Comparison of ENCODE assay signal across 15 cellular contexts in genomic region chr22:39276461-39277134, GRCh38. TPM values are rescaled to one million over a fixed set of nuclear protein-coding genes. Genes with fewer than 3 reads are reported as not detected.
DNase-seq lines count a peak whose midpoint lies in the region; ATAC-seq, FAIRE-seq and TF ChIP-seq lines count a peak whose summit lies in the region.
"Had no signal": no experiment of that assay in that cellular context is flagged by ENCODE, and none has a peak within 500 bp of the region (broad histone marks: within the 10 kb centered on the region; RNA-seq: fewer than 3 reads in every experiment).

No MANE protein-coding gene starts in this region.

- no peak overlapping the region for H3K9ac ChIP-seq in MM.1S (ENCODE audit: low read length)
- no peak overlapping the region for H3K9ac ChIP-seq in K562 (ENCODE audit: insufficient read depth in 1 of 2, low read depth in 2 of 2, low read length in 2 of 2)
- H3K9ac ChIP-seq: BLaER1 treated with 17β-estradiol and CSF1 and Interleukin-3, amounts not matched to agents 10 nM and 100 nM had no signal

- ATAC-seq in K562 (no peak), gastrocnemius medialis (no peak), HG03571 (IDR thresholded peaks at IDR 0.05; ENCODE audit: unreplicated experiment) (no peak)

- no peak for TF ChIP-seq EP300 in K562 (IDR thresholded peaks at IDR 0.05; ENCODE audit: low read length)

- H3K27ac ChIP-seq in MM.1S (ENCODE audit: low read length) (no peak overlapping the region), K562 (ENCODE audit: extremely low read depth, low read depth, low read length) (no peak overlapping the region), gastrocnemius medialis (peak overlapping the region; percentile 73 to 92 (median 81))
- H3K27ac ChIP-seq: BLaER1 treated with 17β-estradiol and CSF1 and Interleukin-3, amounts not matched to agents 10 nM and 100 nM had no signal

- H3K9me3 ChIP-seq in MM.1S (replicated peaks; ENCODE audit: insufficient read depth, low read length) = no peaks in the 10 kb centered on the region
- no peaks in the 10 kb centered on the region for H3K9me3 ChIP-seq in K562 (replicated peaks; ENCODE audit: control insufficient read depth, insufficient read depth, low read depth, low read length)
- H3K9me3 ChIP-seq in gastrocnemius medialis = no peaks in the 10 kb centered on the region

- H3K9me2 ChIP-seq in MM.1S (replicated peaks; ENCODE audit: insufficient read depth, low read length) = no peaks in the 10 kb centered on the region

- TF ChIP-seq CTCF in MM.1S (IDR thresholded peaks at IDR 0.05; ENCODE audit: low read length) (no peak), K562 (IDR thresholded peaks at IDR 0.05 in 2 of 3, conservative IDR thresholded peaks at IDR 0.05 in 1 of 3; ENCODE audit: insufficient read depth in 2 of 3, low read depth in 1 of 3, low read length in 3 of 3) (no peak), gastrocnemius medialis (IDR thresholded peaks at IDR 0.05 in 4 of 5, conservative IDR thresholded peaks at IDR 0.05 in 1 of 5) (no peak), foreskin fibroblast (IDR thresholded peaks at IDR 0.05; ENCODE audit: low read depth, low read length) (no peak)

- in situ Hi-C loops in K562 (cut with MboI) (no loop called here), gastrocnemius medialis (cut with MboI; ENCODE audit: low sequenced_read_pairs in 4 of 4) (no loop called here)

- POLR2A ChIA-PET in K562 (lab: Yijun Ruan, JAX) = interaction anchor here (0.6 kb wide), 1 partner anchor 229 kb away, joined by 5 read pairs; no protein-coding TSS in a partner anchor

- H3K4me2 ChIP-seq in MM.1S (ENCODE audit: low read depth, low read length) (peak overlapping the region; percentile 31; the same call in 1 of the 2 replicates), K562 (ENCODE audit: insufficient read depth, low read length) (no peak overlapping the region)

- H3K36me3 ChIP-seq in MM.1S (replicated peaks; ENCODE audit: insufficient read depth, low read length) (no peaks in the 10 kb centered on the region), K562 (ENCODE audit: control insufficient read depth, insufficient read depth, low read length) (no peaks in the 10 kb centered on the region), gastrocnemius medialis (no peaks in the 10 kb centered on the region)
- H3K36me3 ChIP-seq: BLaER1 treated with 17β-estradiol and CSF1 and Interleukin-3, amounts not matched to agents 10 nM and 100 nM; HAP-1 had no signal

- H2AFZ ChIP-seq in MM.1S (ENCODE audit: low read length) (no peak overlapping the region), K562 (ENCODE audit: low read depth, low read length) (no peak overlapping the region)

- H3K79me2 ChIP-seq in MM.1S (ENCODE audit: low read length) (no peaks in the 10 kb centered on the region), K562 (ENCODE audit: control insufficient read depth, insufficient read depth, low read length) (no peaks in the 10 kb centered on the region)

- H4K20me1 ChIP-seq in MM.1S (ENCODE audit: insufficient read depth, low read length) = no peaks in the 10 kb centered on the region
- no peaks in the 10 kb centered on the region for H4K20me1 ChIP-seq in K562 (replicated peaks; ENCODE audit: control insufficient read depth, insufficient read depth, low read length)

- no peak for TF ChIP-seq RAD21 in K562 (CRISPR knock-in tag; conservative IDR thresholded peaks at IDR 0.05 in 1 of 2, IDR thresholded peaks at IDR 0.05 in 1 of 2)

- CTCF ChIA-PET in K562 (lab: Yijun Ruan, JAX; ENCODE audit: low intra/inter-chr PET ratio) = no interaction called here

- peak; percentile 15 for DNase-seq in SIG-M5 treated with dmso at 0.1 percent for 504 hours (lab: John Stamatoyannopoulos, UW; ENCODE audit: unreplicated experiment)
- no peak for DNase-seq in SIG-M5 (lab: John Stamatoyannopoulos, UW)
- DNase-seq in MM.1S = no peak
- no peak for DNase-seq in K562 (ENCODE audit: extremely low read depth in 1 of 4, low spot score in 3 of 4)
- no peak for DNase-seq in gastrocnemius medialis
- no peak for DNase-seq in foreskin fibroblast
- no peak for DNase-seq in stimulated activated naive CD4-positive, alpha-beta T cell (lab: John Stamatoyannopoulos, UW)
- DNase-seq: KBM-7, NCI-H1105, NCI-H1694 treated with DMSO at 0.1 percent for 48 hours, NCI-H446, Right ventricle myocardium superior had no signal

- BruUV-seq in K562 (replicated peaks; lab: Mats Ljungman, UMichigan) = no TSS peak

- no peaks in the 10 kb centered on the region for H3K9me1 ChIP-seq in K562 (ENCODE audit: control insufficient read depth, insufficient read depth, low read length)

- peaks cover 3% of the 10 kb centered on the region; the same call in 1 of the 2 replicates for H3F3A ChIP-seq in MM.1S (ENCODE audit: insufficient read depth, low read length)

- H3K4me3 ChIP-seq in MM.1S (ENCODE audit: low read length) (no peak overlapping the region), K562 (no peak overlapping the region), gastrocnemius medialis (no peak overlapping the region), foreskin fibroblast (ENCODE audit: low read depth in 1 of 2, low read length in 2 of 2) (no peak overlapping the region)
- H3K4me3 ChIP-seq: BLaER1 treated with 17β-estradiol and CSF1 and Interleukin-3, amounts not matched to agents 10 nM and 100 nM; HAP-1 had no signal

- intact Hi-C loops in K562 (cut with micrococcal nuclease) = no loop called here
- intact Hi-C loops in gastrocnemius medialis (cut with DNase I; ENCODE audit: low total_unique reads) = loop anchor here (2.0 kb wide), 1 partner anchor 20 kb away; no protein-coding TSS in a partner anchor

- WGBS in K562 (ENCODE audit: insufficient coverage, low coverage, missing lambda C conversion rate) = 82% methylated on average over 11 of the region's 12 CpGs

- no peak for FAIRE-seq in K562 (lab: Jason Lieb, UNC)

- TF ChIP-seq POLR2A in K562 (conservative IDR thresholded peaks at IDR 0.05) (no peak), gastrocnemius medialis (IDR thresholded peaks at IDR 0.05) (no peak)

- no peaks in the 10 kb centered on the region for H3K27me3 ChIP-seq in MM.1S (replicated peaks; ENCODE audit: insufficient read depth, low read length)
- no peaks in the 10 kb centered on the region for H3K27me3 ChIP-seq in K562 (ENCODE audit: control insufficient read depth in 2 of 2, insufficient read depth in 2 of 2, low read length in 2 of 2)
- no peaks in the 10 kb centered on the region for H3K27me3 ChIP-seq in gastrocnemius medialis

- H3K4me1 ChIP-seq in MM.1S (ENCODE audit: low read length) (peaks cover 22% of the 10 kb centered on the region), K562 (replicated peaks in 1 of 2; ENCODE audit: control insufficient read depth in 2 of 2, insufficient read depth in 2 of 2, low read length in 2 of 2) (peaks cover 14 to 40% of the 10 kb centered on the region in 2 experiments; a peak in 4 of 5 replicates), gastrocnemius medialis (peaks cover 16 to 17% of the 10 kb centered on the region in 2 donors)

RNA-seq across cellular contexts. Expression of gene PDGFB, which starts 31.8 kb away (rescaled TPM):
- total RNA-seq in K562 (2011; cell fraction: chromatin; rRNA removed; ENCODE audit: low replicate concordance) = 4.7 and 16.7 TPM in 2 replicates
- 12.4 and 26.7 TPM in 2 replicates for total RNA-seq in K562 (2011; cell fraction: nucleolus; rRNA removed)
- 8.9 and 13.1 TPM in 2 replicates for total RNA-seq in K562 (2011; cell fraction: nucleoplasm; rRNA removed)
- 0.69 and 1.1 TPM in 2 replicates for total RNA-seq in K562 (2014; rRNA removed)
- total RNA-seq in K562 (2014; rRNA removed; fragmentation: Illumina TruSeq; extraction: Trizol) = 0.13 and 0.22 TPM in 2 replicates
- total RNA-seq in K562 (2015; rRNA removed; fragmentation: Illumina TruSeq; extraction: Trizol) = 0.11 TPM in 1 of 2 replicates, not detected in the other
- 1.2 and 1.4 TPM in 2 replicates for total RNA-seq in K562 (2021)
- 3.6 and 4.0 TPM in 2 replicates for polyA plus RNA-seq in K562 (2011; rRNA removed)
- polyA plus RNA-seq in K562 (2011; cell fraction: cytosol; rRNA removed) = 4.9 and 8.7 TPM in 2 replicates
- 8.4 and 18.7 TPM in 2 replicates for polyA plus RNA-seq in K562 (2011; cell fraction: nucleus; rRNA removed)
- 0.32 and 1.7 TPM in 2 replicates for polyA plus RNA-seq in K562 (2012)
- polyA plus RNA-seq in K562 (2014; fragmentation: Illumina TruSeq; extraction: Trizol) = 0.40 and 0.89 TPM in 2 replicates
- polyA plus RNA-seq in K562 (2014; fragmentation: Nextera tagmentation; extraction: Ambion mirVana) = under 1 TPM; 0.07 to 0.15 TPM
- 0.50 and 0.56 TPM in 2 replicates for polyA plus RNA-seq in K562 (2014; rRNA removed)
- polyA minus RNA-seq in K562 (2011; rRNA and poly(A)+ RNA removed) = 3.8 and 6.7 TPM in 2 replicates
- 7.7 and 8.4 TPM in 2 replicates for polyA minus RNA-seq in K562 (2011; cell fraction: cytosol; rRNA and poly(A)+ RNA removed)
- 3.2 and 4.0 TPM in 2 replicates for polyA minus RNA-seq in K562 (2011; cell fraction: nucleus; rRNA and poly(A)+ RNA removed)
- 10 to 100 TPM in 1 of 4 donors, 1 to 10 TPM in 3; 6.0 to 20.0 (median 8.9) TPM for total RNA-seq in gastrocnemius medialis

RNA-seq across cellular contexts. Expression of gene RPL3, which starts 42.8 kb away (rescaled TPM):
- 772 and 1,506 TPM in 2 replicates for total RNA-seq in K562 (2011; cell fraction: chromatin; rRNA removed; ENCODE audit: low replicate concordance)
- 1,570 and 1,591 TPM in 2 replicates for total RNA-seq in K562 (2011; cell fraction: nucleolus; rRNA removed)
- 1,390 and 1,690 TPM in 2 replicates for total RNA-seq in K562 (2011; cell fraction: nucleoplasm; rRNA removed)
- total RNA-seq in K562 (2014; rRNA removed) (2,245 and 2,417 TPM in 2 replicates), K562 (2014; rRNA removed; fragmentation: Illumina TruSeq; extraction: Trizol) (1,384 and 1,624 TPM in 2 replicates), K562 (2015; rRNA removed; fragmentation: Illumina TruSeq; extraction: Trizol) (1,989 and 2,037 TPM in 2 replicates), K562 (2021) (1,960 and 1,995 TPM in 2 replicates), gastrocnemius medialis (100 to 1,000 TPM; 261 to 680 (median 391) TPM)
- polyA plus RNA-seq in K562 (2011; rRNA removed) (3,220 and 3,989 TPM in 2 replicates), K562 (2014; fragmentation: Illumina TruSeq; extraction: Trizol) (2,565 and 2,747 TPM in 2 replicates), K562 (2014; fragmentation: Nextera tagmentation; extraction: Ambion mirVana) (1,000 to 10,000 TPM; 3,338 to 4,066 TPM), K562 (2014; rRNA removed) (2,749 and 3,057 TPM in 2 replicates)
- 4,199 and 5,450 TPM in 2 replicates for polyA plus RNA-seq in K562 (2011; cell fraction: cytosol; rRNA removed)
- 2,091 and 2,598 TPM in 2 replicates for polyA plus RNA-seq in K562 (2011; cell fraction: nucleus; rRNA removed)
- polyA plus RNA-seq in K562 (2012) = 3,035 and 4,256 TPM in 2 replicates
- polyA minus RNA-seq in K562 (2011; rRNA and poly(A)+ RNA removed) = 1,664 and 1,688 TPM in 2 replicates
- polyA minus RNA-seq in K562 (2011; cell fraction: cytosol; rRNA and poly(A)+ RNA removed) = 1,079 and 1,282 TPM in 2 replicates
- polyA minus RNA-seq in K562 (2011; cell fraction: nucleus; rRNA and poly(A)+ RNA removed) = 554 and 1,072 TPM in 2 replicates

Comparison
In these comparisons a context has a peak if more than half of its experiments do, and no peak if none do; other contexts are left out.
1. H3K27ac ChIP-seq: peak in gastrocnemius medialis (4 of 4); none in MM.1S (single experiment) and K562 (single experiment).